Comparison of ENCODE assay signal across 8 cellular contexts in the genomic region with DNA sequence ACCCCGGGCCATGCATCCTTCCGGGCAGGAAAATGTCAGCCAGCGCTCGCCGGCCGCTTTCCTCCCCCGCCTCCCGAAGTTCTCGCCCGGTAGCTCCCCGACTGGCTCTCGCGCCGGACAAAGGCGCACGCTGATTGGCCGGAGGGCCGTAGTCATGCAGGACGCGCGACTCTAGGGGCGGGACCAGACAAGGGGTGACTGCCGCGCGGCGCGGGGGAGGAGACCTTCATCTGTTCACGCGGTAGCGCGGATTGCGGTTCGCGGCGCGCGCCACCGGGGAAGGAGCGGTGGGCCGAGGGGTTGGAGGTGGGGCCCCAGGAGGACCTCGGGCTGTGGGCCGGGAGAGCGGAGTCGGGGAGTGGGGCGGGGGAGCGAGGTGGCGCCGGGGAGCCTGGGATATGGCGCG. TPM values are rescaled to one million over a fixed set of nuclear protein-coding genes. Genes with fewer than 3 reads are reported as not detected.
DNase-seq lines count a peak whose midpoint lies in the region; ATAC-seq and TF ChIP-seq lines count a peak whose summit lies in the region.

A gene (plus strand): TSS at position 221 of the 406 bp plus-strand sequence. CDS start 178 bp downstream, at position 399.

- peak within 1 kb of the TSS; percentile 99 for H3K4me3 ChIP-seq in left ventricle myocardium inferior

- intact Hi-C loops in left ventricle myocardium inferior (cut with micrococcal nuclease), result no loop called here

- TF ChIP-seq CTCF in left ventricle myocardium inferior (IDR thresholded peaks at IDR 0.05; ENCODE audit: borderline replicate concordance), result no peak
- no peak for TF ChIP-seq CTCF in progenitor cell of endocrine pancreas (IDR thresholded peaks at IDR 0.05; ENCODE audit: unreplicated experiment)

- H3K27ac Mint-ChIP-seq in T-helper 17 cell (no peak within 1 kb of the TSS), progenitor cell of endocrine pancreas (peak within 1 kb of the TSS; percentile 98)

- peaks cover 43% of the 10 kb centered on the region for H3K4me1 ChIP-seq in left ventricle myocardium inferior

- H3K27ac ChIP-seq in left ventricle myocardium inferior (replicated peaks), result peak within 1 kb of the TSS; percentile 87

- no peaks in the 10 kb centered on the region for H3K9me3 ChIP-seq in T-helper 17 cell (ENCODE audit: control insufficient read depth, low read length, poor library complexity, severe bottlenecking)
- H3K9me3 ChIP-seq in left ventricle myocardium inferior (replicated peaks), result no peaks in the 10 kb centered on the region

- H3K9me3 Mint-ChIP-seq in progenitor cell of endocrine pancreas (ENCODE audit: low read depth), result no peaks in the 10 kb centered on the region

- H3K27me3 Mint-ChIP-seq in T-helper 17 cell, result no peaks in the 10 kb centered on the region
- H3K27me3 Mint-ChIP-seq in progenitor cell of endocrine pancreas, result no peaks in the 10 kb centered on the region

- peak within 1 kb of the TSS; percentile 41 for H3K4me3 Mint-ChIP-seq in T-helper 17 cell
- no peak within 1 kb of the TSS for H3K4me3 Mint-ChIP-seq in progenitor cell of endocrine pancreas (ENCODE audit: low read depth)

- ATAC-seq in GM18502 (IDR thresholded peaks at IDR 0.05; ENCODE audit: poor library complexity, unreplicated experiment), result peak; percentile 97
- ATAC-seq in HG02943 (IDR thresholded peaks at IDR 0.05; ENCODE audit: low read depth, unreplicated experiment), result peak; percentile 96
- peak; percentile 98 for ATAC-seq in T-helper 17 cell

- H3K36me3 Mint-ChIP-seq in T-helper 17 cell (ENCODE audit: low read depth), result peaks cover 7% of the 10 kb centered on the region
- H3K36me3 Mint-ChIP-seq in progenitor cell of endocrine pancreas (ENCODE audit: insufficient read depth), result peaks cover 2% of the 10 kb centered on the region

- no peaks in the 10 kb centered on the region for H3K36me3 ChIP-seq in left ventricle myocardium inferior

- peaks cover 18% of the 10 kb centered on the region for H3K4me1 Mint-ChIP-seq in T-helper 17 cell
- H3K4me1 Mint-ChIP-seq in progenitor cell of endocrine pancreas (ENCODE audit: low read depth), result peaks cover 3% of the 10 kb centered on the region

- DNase-seq in NCI-H187 (lab: John Stamatoyannopoulos, UW), result peak; percentile 67 to 81
- DNase-seq in T-helper 17 cell, result peak; percentile 78 to 83 (median 82)
- DNase-seq in amygdala (lab: John Stamatoyannopoulos, UW), result peak; percentile 54 to 98 (median 93)
- DNase-seq in left ventricle myocardium inferior, result peak; percentile 97
- peak; percentile 96 for DNase-seq in progenitor cell of endocrine pancreas (ENCODE audit: low spot score, unreplicated experiment)
- DNase-seq in ureter (ENCODE audit: low spot score), result peak; percentile 96

- H3K27me3 ChIP-seq in left ventricle myocardium inferior (ENCODE audit: low read depth), result no peaks in the 10 kb centered on the region

RNA-seq across cellular contexts. Expression of the gene that starts here (rescaled TPM):
- 10 to 100 TPM; 10.7 to 11.2 TPM for total RNA-seq in T-helper 17 cell
- total RNA-seq in left ventricle myocardium inferior, result 2.7 TPM
- total RNA-seq in progenitor cell of endocrine pancreas, result 27.0 and 31.4 TPM in 2 replicates
- total RNA-seq in ureter, result 11.1 TPM

Comparison
In these comparisons a context has a peak if more than half of its experiments do, and no peak if none do; other contexts are left out.
1. Peak in every context shown above with its lines: DNase-seq, ATAC-seq, H3K4me3 ChIP-seq and H3K27ac ChIP-seq.